ENCODE assay signal across 25 cellular contexts in the genomic region with DNA sequence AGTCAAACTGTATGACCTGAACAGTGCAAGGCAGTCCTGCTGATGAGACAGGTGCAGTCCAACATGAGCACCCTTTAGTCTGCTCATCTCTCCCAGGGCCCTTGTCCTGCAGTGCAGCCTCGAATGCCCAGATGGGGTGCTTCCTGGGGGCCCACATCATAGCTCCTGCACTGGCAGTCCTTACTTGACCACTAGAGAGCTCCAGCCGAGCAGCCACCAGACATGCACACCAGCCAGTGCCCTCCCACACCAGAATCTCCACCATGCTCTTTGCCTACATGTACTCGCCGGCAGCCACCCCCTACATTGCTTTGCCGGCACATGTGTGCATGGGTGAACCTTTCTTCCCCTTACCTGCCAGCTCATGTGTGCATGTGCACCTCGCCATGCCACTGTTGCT.
"Had no signal": no experiment of that assay in that cellular context is flagged by ENCODE, and none has a peak within 500 bp of the region (broad histone marks: within the 10 kb centered on the region; RNA-seq: fewer than 3 reads in every experiment).

No MANE protein-coding gene starts in this region.

- H3K27me3 Mint-ChIP-seq: activated CD4-positive, alpha-beta memory T cell treated with anti-CD3 and anti-CD28 coated beads, Interleukin-2, amount 10 ng/mL, durations not matched to agents 7 days and 5 days; activated CD4-positive, alpha-beta T cell treated with anti-CD3 and anti-CD28 coated beads for 36 hours; activated T-helper 17 cell treated with anti-CD3 and anti-CD28 coated beads, Interleukin-2, amount 50 U/mL, for 72 hours had no signal

- H3K27ac ChIP-seq: brain microvascular endothelial cell, SK-N-MC, WERI-Rb-1 had no signal

- ATAC-seq: activated CD4-positive, alpha-beta T cell treated with anti-CD3 and anti-CD28 coated beads for 36 hours; activated T-helper 17 cell treated with anti-CD3 and anti-CD28 coated beads, Interleukin-2, amount 50 U/mL, for 72 hours; Panc1; Right ventricle myocardium inferior had no signal

- H3K36me3 Mint-ChIP-seq: activated naive CD8-positive, alpha-beta T cell had no signal

- H3K27ac Mint-ChIP-seq: activated CD4-positive, alpha-beta memory T cell treated with anti-CD3 and anti-CD28 coated beads, Interleukin-2, amount 10 ng/mL, durations not matched to agents 7 days and 5 days; activated CD4-positive, alpha-beta T cell treated with anti-CD3 and anti-CD28 coated beads for 36 hours; activated naive CD4-positive, alpha-beta T cell treated with anti-CD3 and anti-CD28 coated beads for 36 hours; activated naive CD8-positive, alpha-beta T cell; activated T-helper 17 cell treated with anti-CD3 and anti-CD28 coated beads, Interleukin-2, amount 50 U/mL, for 72 hours had no signal

- H3K27me3 ChIP-seq: brain microvascular endothelial cell had no signal

- H3K4me3 ChIP-seq: SK-N-MC had no signal

- H3K4me1 Mint-ChIP-seq: activated CD4-positive, alpha-beta memory T cell treated with anti-CD3 and anti-CD28 coated beads, Interleukin-2, amount 10 ng/mL, durations not matched to agents 7 days and 5 days; activated CD4-positive, alpha-beta T cell treated with anti-CD3 and anti-CD28 coated beads for 36 hours; activated T-helper 17 cell treated with anti-CD3 and anti-CD28 coated beads, Interleukin-2, amount 50 U/mL, for 72 hours had no signal

- DNase-seq: activated CD4-positive, alpha-beta memory T cell treated with anti-CD3 and anti-CD28 coated beads, Interleukin-2, amount 10 ng/mL, durations not matched to agents 7 days and 5 days; activated CD4-positive, alpha-beta T cell treated with anti-CD3 and anti-CD28 coated beads for 36 hours; activated CD4-positive, alpha-beta T cell treated with anti-CD3 and anti-CD28 coated beads, Interleukin-2, amount 50 U/mL, for 1 hour; activated gamma-delta T cell; activated naive CD4-positive, alpha-beta T cell treated with anti-CD3 and anti-CD28 coated beads for 36 hours; activated T-cell treated with anti-CD3 and anti-CD28 coated beads for 4 hours; activated T-cell treated with anti-CD3 and anti-CD28 coated beads, Interleukin-2, amount 50 U/mL, for 48 hours; amygdala; brain microvascular endothelial cell; NCI-H1048; NCI-H146; NCI-H187 treated with DMSO at 0.1 percent for 48 hours; NCI-H2081 treated with DMSO at 0.1 percent for 48 hours; NCI-H2171; NCI-H2227 treated with DMSO at 0.1 percent for 48 hours; NCI-H526; NCI-H774; RPMI8226; T-helper 1 cell; WERI-Rb-1 had no signal

- H3K4me3 Mint-ChIP-seq: activated CD4-positive, alpha-beta memory T cell treated with anti-CD3 and anti-CD28 coated beads, Interleukin-2, amount 10 ng/mL, durations not matched to agents 7 days and 5 days; activated CD4-positive, alpha-beta T cell treated with anti-CD3 and anti-CD28 coated beads for 36 hours; activated naive CD4-positive, alpha-beta T cell treated with anti-CD3 and anti-CD28 coated beads for 36 hours; activated naive CD8-positive, alpha-beta T cell; activated T-helper 17 cell treated with anti-CD3 and anti-CD28 coated beads, Interleukin-2, amount 50 U/mL, for 72 hours had no signal

- H3K36me3 ChIP-seq: brain microvascular endothelial cell, WERI-Rb-1 had no signal
